Comparison of ENCODE assay signal across 15 cellular contexts in genomic region chr3:99545941-99546580, GRCh38.
DNase-seq lines count a peak whose midpoint lies in the region; ATAC-seq, FAIRE-seq and TF ChIP-seq lines count a peak whose summit lies in the region.
"Had no signal": no experiment of that assay in that cellular context is flagged by ENCODE, and none has a peak within 500 bp of the region (broad histone marks: within the 10 kb centered on the region; RNA-seq: fewer than 3 reads in every experiment).

No MANE protein-coding gene starts in this region.

- no peaks in the 10 kb centered on the region for H3K27me3 ChIP-seq in brain microvascular endothelial cell (replicated peaks)
- no peaks in the 10 kb centered on the region for H3K27me3 ChIP-seq in keratinocyte (ENCODE audit: control insufficient read depth, extremely low read depth, insufficient read depth, low read length)
- H3K27me3 ChIP-seq in thoracic aorta (replicated peaks; ENCODE audit: insufficient read depth) = no peaks in the 10 kb centered on the region

- peak overlapping the region; percentile 0 for H3K27ac ChIP-seq in brain microvascular endothelial cell
- H3K27ac ChIP-seq in keratinocyte (ENCODE audit: control insufficient read depth, insufficient read depth, low read length) = peak overlapping the region; percentile 47
- H3K27ac ChIP-seq in thoracic aorta = peak overlapping the region in 1 of 2 donors; percentile 49

- peaks cover 67% of the 10 kb centered on the region for H3K4me1 ChIP-seq in keratinocyte (ENCODE audit: control insufficient read depth, extremely low read depth, insufficient read depth, low read length)
- peaks cover 7 to 30% of the 10 kb centered on the region in 2 donors for H3K4me1 ChIP-seq in thoracic aorta (ENCODE audit: control insufficient read depth in 1 of 2, low read depth in 2 of 2)

- peak; percentile 69 for FAIRE-seq in keratinocyte (lab: Jason Lieb, UNC)
- FAIRE-seq: H1, TTC549 had no signal

- no peak overlapping the region for H3K9ac ChIP-seq in keratinocyte (ENCODE audit: control insufficient read depth, extremely low read depth, insufficient read depth, low read length)

- H3K4me2 ChIP-seq in keratinocyte (ENCODE audit: control insufficient read depth, extremely low read depth, insufficient read depth, low read depth, low read length) = peak overlapping the region; percentile 72

- DNase-seq in M059J (ENCODE audit: low read depth) (peak; percentile 62), brain microvascular endothelial cell (no peak), keratinocyte (ENCODE audit: low read depth, low spot score) (no peak), thoracic aorta (ENCODE audit: low spot score) (no peak), NCI-H2081 (lab: John Stamatoyannopoulos, UW) (no peak), NCI-H524 treated with DMSO at 0.1 percent for 48 hours (lab: John Stamatoyannopoulos, UW) (no peak), NCI-H69 (lab: John Stamatoyannopoulos, UW) (no peak), SHP77 (lab: John Stamatoyannopoulos, UW) (no peak)
- DNase-seq: anterior cingulate cortex; CD4-positive, alpha-beta memory T cell; islet precursor cell; KBM-7; stimulated activated naive B cell treated with anti-CD40 and anti-IgM and Interleukin-4, amounts not matched to agents 10 μg/mL and 1 μg/mL and 100 μg/mL, for 72 hours had no signal

- TF ChIP-seq CTCF in brain microvascular endothelial cell (IDR thresholded peaks at IDR 0.05; ENCODE audit: low read depth, low read length, missing control alignments) = no peak
- TF ChIP-seq CTCF in keratinocyte (optimal IDR thresholded peaks at IDR 0.05 in 1 of 3, IDR thresholded peaks at IDR 0.05 in 1 of 3, conservative IDR thresholded peaks at IDR 0.05 in 1 of 3; ENCODE audit: extremely low read depth in 1 of 3, insufficient read depth in 2 of 3, low read length in 3 of 3) = no peak
- TF ChIP-seq CTCF in thoracic aorta (IDR thresholded peaks at IDR 0.05) = no peak

- H3K9me1 ChIP-seq in keratinocyte (ENCODE audit: control insufficient read depth, extremely low read depth, insufficient read depth, low read length) = no peaks in the 10 kb centered on the region

- H2AFZ ChIP-seq in keratinocyte (ENCODE audit: control insufficient read depth, low read length) = peak overlapping the region; percentile 81

- H3K9me3 ChIP-seq in keratinocyte (ENCODE audit: control insufficient read depth, low read depth, low read length) = no peaks in the 10 kb centered on the region
- no peaks in the 10 kb centered on the region for H3K9me3 ChIP-seq in thoracic aorta

- ATAC-seq in thoracic aorta (ENCODE audit: insufficient number of reproducible peaks, low FRiP score, low read depth) = no peak
- ATAC-seq: stimulated activated naive B cell treated with anti-CD40 and anti-IgM and Interleukin-4, amounts not matched to agents 10 μg/mL and 1 μg/mL and 100 μg/mL, for 72 hours had no signal

- H3K79me2 ChIP-seq in keratinocyte (ENCODE audit: control insufficient read depth, insufficient read depth, low read length) = no peaks in the 10 kb centered on the region

- H4K20me1 ChIP-seq in keratinocyte (ENCODE audit: control insufficient read depth, extremely low read depth, insufficient read depth, low read length) = no peaks in the 10 kb centered on the region

- in situ Hi-C loops in brain microvascular endothelial cell (cut with HindIII; ENCODE audit: low pct_ligation_motif_present, low sequenced_read_pairs) = no loop called here

- no peaks in the 10 kb centered on the region for H3K36me3 ChIP-seq in brain microvascular endothelial cell (replicated peaks)
- no peaks in the 10 kb centered on the region for H3K36me3 ChIP-seq in keratinocyte (ENCODE audit: control insufficient read depth in 2 of 2, extremely low read depth in 1 of 2, insufficient read depth in 2 of 2, low read length in 2 of 2)
- no peaks in the 10 kb centered on the region for H3K36me3 ChIP-seq in thoracic aorta

- dilution Hi-C loops in keratinocyte (cut with MboI; ENCODE audit: extremely low pct_ligation_motif_present, low sequenced_read_pairs) = no loop called here

- H3K4me3 ChIP-seq in brain microvascular endothelial cell (ENCODE audit: low read depth, low read length) (no peak overlapping the region), keratinocyte (ENCODE audit: control insufficient read depth in 2 of 3, extremely low read depth in 1 of 3, insufficient read depth in 2 of 3, low read depth in 1 of 3, low read length in 3 of 3) (peak overlapping the region in 1 of 3 experiments; percentile 47), thoracic aorta (peak overlapping the region; percentile 51)
